In the genomic region with DNA sequence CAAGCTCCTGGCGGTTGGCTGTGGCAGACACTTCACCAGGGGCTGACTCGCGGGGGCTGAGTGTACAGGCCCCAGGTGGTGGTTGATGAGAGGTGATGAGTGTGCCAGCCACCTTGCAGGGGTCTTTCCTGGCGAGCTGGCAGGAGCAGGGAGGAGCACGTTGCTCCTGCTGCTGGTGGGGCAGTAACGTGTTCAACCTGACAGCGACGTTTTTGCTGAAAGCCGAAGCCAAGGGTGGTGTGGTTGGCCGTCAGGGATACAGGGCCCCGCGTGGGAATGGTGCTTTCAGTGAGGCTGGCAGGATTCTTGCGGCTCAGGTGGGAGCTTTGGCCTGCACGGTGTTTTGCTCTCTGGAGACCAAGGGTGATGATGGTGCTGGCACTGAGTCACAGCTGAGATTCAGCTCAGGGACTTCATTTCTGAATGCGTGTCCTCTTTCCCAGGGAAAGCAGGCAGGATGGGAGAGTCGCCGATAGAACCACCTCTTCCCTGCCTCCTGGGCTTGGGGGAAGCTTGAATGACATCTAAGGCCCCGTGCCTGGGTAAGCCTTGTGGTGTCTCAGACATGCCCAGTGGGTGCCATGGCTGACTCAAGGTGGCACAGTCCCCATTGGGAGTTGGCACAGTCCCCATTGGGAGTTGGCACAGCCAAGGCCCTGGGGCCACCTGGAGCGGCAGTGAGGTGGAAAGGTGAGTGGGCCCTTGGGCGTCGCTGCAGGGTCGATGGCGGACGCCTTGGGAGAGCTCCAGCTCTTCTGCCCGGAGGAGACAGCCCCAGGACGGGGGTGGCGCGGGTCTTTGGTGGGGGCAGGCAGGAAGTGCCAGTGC, we compare ENCODE assay signal across 9 cellular contexts. TPM values are rescaled to one million over a fixed set of nuclear protein-coding genes. Genes with fewer than 3 reads are reported as not detected.
DNase-seq lines count a peak whose midpoint lies in the region; ATAC-seq and TF ChIP-seq lines count a peak whose summit lies in the region.
"Had no signal": no experiment of that assay in that cellular context is flagged by ENCODE, and none has a peak within 500 bp of the region (broad histone marks: within the 10 kb centered on the region; RNA-seq: fewer than 3 reads in every experiment).

No MANE protein-coding gene starts in this region.

- intact Hi-C loops in dorsolateral prefrontal cortex (cut with DNase I), result no loop called here

- no peak overlapping the region for H3K4me3 Mint-ChIP-seq in activated naive CD4-positive, alpha-beta T cell treated with anti-CD3 and anti-CD28 coated beads, Interleukin-2, amount 10 ng/mL, durations not matched to agents 7 days and 5 days
- H3K4me3 Mint-ChIP-seq in type B pancreatic cell, result peak overlapping the region; percentile 84

- ATAC-seq in activated naive CD4-positive, alpha-beta T cell treated with anti-CD3 and anti-CD28 coated beads, Interleukin-2, amount 50 U/mL, for 72 hours, result no peak
- no peak for ATAC-seq in HG03469 (IDR thresholded peaks at IDR 0.05; ENCODE audit: unreplicated experiment)
- no peak for ATAC-seq in GM21619 (IDR thresholded peaks at IDR 0.05; ENCODE audit: unreplicated experiment)

- H3K27ac Mint-ChIP-seq in activated naive CD4-positive, alpha-beta T cell treated with anti-CD3 and anti-CD28 coated beads, Interleukin-2, amount 50 U/mL, for 72 hours, result peak overlapping the region; percentile 82 to 84
- no peak overlapping the region for H3K27ac Mint-ChIP-seq in activated naive CD4-positive, alpha-beta T cell treated with anti-CD3 and anti-CD28 coated beads, Interleukin-2, amount 10 ng/mL, durations not matched to agents 7 days and 5 days
- peak overlapping the region; percentile 96 for H3K27ac Mint-ChIP-seq in type B pancreatic cell

- TF ChIP-seq CTCF in dorsolateral prefrontal cortex (IDR thresholded peaks at IDR 0.05 in 54 of 56, conservative IDR thresholded peaks at IDR 0.05 in 2 of 56; ENCODE audit: low read depth in 1 of 56, partially characterized antibody in 56 of 56), result peak in 1 of 56 donors; percentile 4
- no peak for TF ChIP-seq CTCF in type B pancreatic cell (conservative IDR thresholded peaks at IDR 0.05)

- peak overlapping the region; percentile 52 to 97 (median 88) for H3K27ac ChIP-seq in dorsolateral prefrontal cortex

- H3K4me3 ChIP-seq in dorsolateral prefrontal cortex, result peak overlapping the region in 48 of 59 donors; percentile 2 to 48 (median 28)
- H3K4me3 ChIP-seq in mucosa of stomach (ENCODE audit: low read length), result no peak overlapping the region

- H3K36me3 ChIP-seq in mucosa of stomach (ENCODE audit: control insufficient read depth, insufficient read depth, low read length), result peaks cover 3% of the 10 kb centered on the region

- no peaks in the 10 kb centered on the region for H3K27me3 ChIP-seq in dorsolateral prefrontal cortex
- H3K27me3 ChIP-seq in mucosa of stomach (ENCODE audit: control insufficient read depth, insufficient read depth, low read length), result no peaks in the 10 kb centered on the region

- H3K27me3 Mint-ChIP-seq in activated naive CD4-positive, alpha-beta T cell treated with anti-CD3 and anti-CD28 coated beads, Interleukin-2, amount 10 ng/mL, durations not matched to agents 7 days and 5 days, result no peaks in the 10 kb centered on the region
- peaks cover 4% of the 10 kb centered on the region for H3K27me3 Mint-ChIP-seq in type B pancreatic cell

- no peaks in the 10 kb centered on the region for H3K9me3 ChIP-seq in mucosa of stomach (ENCODE audit: control insufficient read depth, low read length)

- H3K4me1 ChIP-seq in mucosa of stomach (ENCODE audit: control insufficient read depth, insufficient read depth, low read length), result peaks cover 53% of the 10 kb centered on the region

- H3K36me3 Mint-ChIP-seq in activated naive CD4-positive, alpha-beta T cell treated with anti-CD3 and anti-CD28 coated beads, Interleukin-2, amount 50 U/mL, for 72 hours, result peaks cover 0 to 13% of the 10 kb centered on the region in 2 donors
- peaks cover 24% of the 10 kb centered on the region for H3K36me3 Mint-ChIP-seq in activated naive CD4-positive, alpha-beta T cell treated with anti-CD3 and anti-CD28 coated beads, Interleukin-2, amount 10 ng/mL, durations not matched to agents 7 days and 5 days
- H3K36me3 Mint-ChIP-seq in type B pancreatic cell, result peaks cover 8% of the 10 kb centered on the region

- H3K9me3 Mint-ChIP-seq in activated naive CD4-positive, alpha-beta T cell treated with anti-CD3 and anti-CD28 coated beads, Interleukin-2, amount 50 U/mL, for 72 hours, result no peaks in the 10 kb centered on the region
- H3K9me3 Mint-ChIP-seq in activated naive CD4-positive, alpha-beta T cell treated with anti-CD3 and anti-CD28 coated beads, Interleukin-2, amount 10 ng/mL, durations not matched to agents 7 days and 5 days, result no peaks in the 10 kb centered on the region
- H3K9me3 Mint-ChIP-seq in type B pancreatic cell, result no peaks in the 10 kb centered on the region

- CTCF ChIA-PET in activated naive CD4-positive, alpha-beta T cell treated with anti-CD3 and anti-CD28 coated beads, Interleukin-2, amount 10 ng/mL, durations not matched to agents 7 days and 5 days (lab: Charles Lee), result no interaction called here

- peaks cover 38% of the 10 kb centered on the region for H3K4me1 Mint-ChIP-seq in activated naive CD4-positive, alpha-beta T cell treated with anti-CD3 and anti-CD28 coated beads, Interleukin-2, amount 10 ng/mL, durations not matched to agents 7 days and 5 days
- H3K4me1 Mint-ChIP-seq in type B pancreatic cell (ENCODE audit: unreplicated experiment), result peaks cover 28% of the 10 kb centered on the region

- H3K9ac ChIP-seq in mucosa of stomach (ENCODE audit: low read length), result peak overlapping the region; percentile 54

- no peak for DNase-seq in activated naive CD4-positive, alpha-beta T cell treated with anti-CD3 and anti-CD28 coated beads, Interleukin-2, amount 50 U/mL, for 72 hours (ENCODE audit: low spot score in 2 of 2)
- DNase-seq in activated naive CD4-positive, alpha-beta T cell treated with anti-CD3 and anti-CD28 coated beads, Interleukin-2, amount 10 ng/mL, durations not matched to agents 7 days and 5 days, result no peak
- no peak for DNase-seq in dorsolateral prefrontal cortex
- no peak for DNase-seq in type B pancreatic cell (ENCODE audit: extremely low spot score, unreplicated experiment)
- DNase-seq in COLO829 (ENCODE audit: low spot score), result no peak
- DNase-seq: AML-193 had no signal

RNA-seq across cellular contexts. Expression of gene DAZAP1, which starts 8.8 kb away (rescaled TPM):
- 100 to 1,000 TPM; 194 to 298 TPM for total RNA-seq in activated naive CD4-positive, alpha-beta T cell treated with anti-CD3 and anti-CD28 coated beads, Interleukin-2, amount 50 U/mL, for 72 hours
- total RNA-seq in dorsolateral prefrontal cortex (100 to 1,000 TPM in 3 of 120 experiments, 10 to 100 TPM in 117; 46.4 to 115 (median 70.5) TPM), type B pancreatic cell (ENCODE audit: low replicate concordance) (124 and 141 TPM in 2 replicates)

RNA-seq across cellular contexts. Expression of gene GAMT, which starts 14.9 kb away (rescaled TPM):
- 10 to 100 TPM in 1 of 2 donors, 1 to 10 TPM in 1; 4.2 to 30.2 TPM for total RNA-seq in activated naive CD4-positive, alpha-beta T cell treated with anti-CD3 and anti-CD28 coated beads, Interleukin-2, amount 50 U/mL, for 72 hours
- total RNA-seq in dorsolateral prefrontal cortex, result 10 to 100 TPM; 30.0 to 91.1 (median 47.4) TPM
- 33.7 and 37.9 TPM in 2 replicates for total RNA-seq in type B pancreatic cell (ENCODE audit: low replicate concordance)

RNA-seq across cellular contexts. Expression of gene RPS15, which starts 22.0 kb away (rescaled TPM):
- 1,000 to 10,000 TPM; 1,495 to 1,747 TPM for total RNA-seq in activated naive CD4-positive, alpha-beta T cell treated with anti-CD3 and anti-CD28 coated beads, Interleukin-2, amount 50 U/mL, for 72 hours
- total RNA-seq in dorsolateral prefrontal cortex (100 to 1,000 TPM; 343 to 670 (median 497) TPM), type B pancreatic cell (ENCODE audit: low replicate concordance) (1,251 and 1,344 TPM in 2 replicates)

RNA-seq across cellular contexts. Expression of gene NDUFS7, which starts 32.5 kb away (rescaled TPM):
- 100 to 1,000 TPM in 1 of 2 donors, 10 to 100 TPM in 1; 89.4 to 105 TPM for total RNA-seq in activated naive CD4-positive, alpha-beta T cell treated with anti-CD3 and anti-CD28 coated beads, Interleukin-2, amount 50 U/mL, for 72 hours
- total RNA-seq in dorsolateral prefrontal cortex, result 100 to 1,000 TPM; 105 to 222 (median 151) TPM
- total RNA-seq in type B pancreatic cell (ENCODE audit: low replicate concordance), result 83.3 and 98.3 TPM in 2 replicates

RNA-seq across cellular contexts. Expression of gene APC2, which starts 33.7 kb away (rescaled TPM):
- under 1 TPM; 0.09 to 0.14 TPM for total RNA-seq in activated naive CD4-positive, alpha-beta T cell treated with anti-CD3 and anti-CD28 coated beads, Interleukin-2, amount 50 U/mL, for 72 hours
- total RNA-seq in dorsolateral prefrontal cortex (100 to 1,000 TPM; 130 to 289 (median 183) TPM), type B pancreatic cell (ENCODE audit: low replicate concordance) (1.2 and 9.2 TPM in 2 replicates)
